Comparison of ENCODE assay signal across 29 cellular contexts in genomic region chr19:15166700-15167099, GRCh38. TPM values are rescaled to one million over a fixed set of nuclear protein-coding genes. Genes with fewer than 3 reads are reported as not detected.
"Had no signal": no experiment of that assay in that cellular context is flagged by ENCODE, and none has a peak within 500 bp of the region (broad histone marks: within the 10 kb centered on the region; RNA-seq: fewer than 3 reads in every experiment).

No MANE protein-coding gene starts in this region.

- ATAC-seq: left lobe of liver; lower lobe of right lung; natural killer cell; sciatic nerve; stimulated activated naive CD8-positive, alpha-beta T cell treated with anti-CD3 and anti-CD28 coated beads, Interleukin-15, Interleukin-2, amounts not matched to agents 100 U/mL and 50 U/mL, for 24 hours had no signal

- H3K4me1 ChIP-seq: lower lobe of right lung, testis, transverse colon had no signal

- H3K9me3 ChIP-seq: testis had no signal

- DNase-seq: activated CD4-positive, alpha-beta T cell treated with anti-CD3 and anti-CD28 coated beads for 4 hours; activated CD4-positive, alpha-beta T cell treated with anti-CD3 and anti-CD28 coated beads, Interleukin-2, amount 50 U/mL, for 48 hours; activated CD8-positive, alpha-beta memory T cell treated with anti-CD3 and anti-CD28 coated beads, Interleukin-2, amount 50 U/mL, for 4 hours; activated gamma-delta T cell; activated naive CD4-positive, alpha-beta T cell treated with anti-CD3 and anti-CD28 coated beads, Interleukin-2, amount 10 ng/mL, durations not matched to agents 7 days and 5 days; activated T-cell treated with anti-CD3 and anti-CD28 coated beads, Interleukin-2, amount 50 U/mL, for 1 hour; amniotic stem cell; brain microvascular endothelial cell; dorsolateral prefrontal cortex; effector memory CD4-positive, alpha-beta T cell; erythroblast; head of caudate nucleus; hypothalamus; kidney glomerular epithelial cell; lower lobe of right lung; mesenchymal stem cell; natural killer cell; stimulated activated CD4-positive, alpha-beta T cell treated with anti-CD3 and anti-CD28 coated beads, Interleukin-12 subunit alpha, Interleukin-12 subunit beta, amount 100 ng/mL, for 4 hours; stimulated activated CD4-positive, alpha-beta T cell treated with anti-CD3 and anti-CD28 coated beads, Interleukin-4, amount 100 ng/mL, for 1 hour; stimulated activated naive CD8-positive, alpha-beta T cell treated with anti-CD3 and anti-CD28 coated beads, Interleukin-15, Interleukin-2, amounts not matched to agents 100 U/mL and 50 U/mL, for 24 hours; testis; transverse colon had no signal

- H3K4me3 ChIP-seq: coronary artery, dorsolateral prefrontal cortex, lower lobe of right lung, skin epidermis, testis, transverse colon had no signal

- H3K27me3 ChIP-seq: brain microvascular endothelial cell, dorsolateral prefrontal cortex, testis, transverse colon had no signal

- H3K27ac ChIP-seq: brain microvascular endothelial cell, coronary artery, dorsolateral prefrontal cortex, lower lobe of right lung, skin epidermis, testis, transverse colon had no signal

- H3K36me3 ChIP-seq: transverse colon had no signal

RNA-seq across cellular contexts. Expression of gene NOTCH3, which starts 34.1 kb away (rescaled TPM):
- total RNA-seq: activated CD8-positive, alpha-beta memory T cell treated with anti-CD3 and anti-CD28 coated beads for 36 hours; activated T-helper 1 cell treated with anti-CD3 and anti-CD28 coated beads, Interleukin-12 subunit alpha, Interleukin-12 subunit beta, Interleukin-2, Interleukin-4 antibody, amounts not matched to agents 30 ng/mL and 10 ng/mL and 1 ng/mL, durations not matched to agents 14 hours and 24 hours and 36 hours had no signal

RNA-seq across cellular contexts. Expression of gene SYDE1, which starts 59.5 kb away (rescaled TPM):
- total RNA-seq: mononuclear cell, natural killer cell had no signal
